ENCODE assay signal across 1 cellular context in the genomic region with DNA sequence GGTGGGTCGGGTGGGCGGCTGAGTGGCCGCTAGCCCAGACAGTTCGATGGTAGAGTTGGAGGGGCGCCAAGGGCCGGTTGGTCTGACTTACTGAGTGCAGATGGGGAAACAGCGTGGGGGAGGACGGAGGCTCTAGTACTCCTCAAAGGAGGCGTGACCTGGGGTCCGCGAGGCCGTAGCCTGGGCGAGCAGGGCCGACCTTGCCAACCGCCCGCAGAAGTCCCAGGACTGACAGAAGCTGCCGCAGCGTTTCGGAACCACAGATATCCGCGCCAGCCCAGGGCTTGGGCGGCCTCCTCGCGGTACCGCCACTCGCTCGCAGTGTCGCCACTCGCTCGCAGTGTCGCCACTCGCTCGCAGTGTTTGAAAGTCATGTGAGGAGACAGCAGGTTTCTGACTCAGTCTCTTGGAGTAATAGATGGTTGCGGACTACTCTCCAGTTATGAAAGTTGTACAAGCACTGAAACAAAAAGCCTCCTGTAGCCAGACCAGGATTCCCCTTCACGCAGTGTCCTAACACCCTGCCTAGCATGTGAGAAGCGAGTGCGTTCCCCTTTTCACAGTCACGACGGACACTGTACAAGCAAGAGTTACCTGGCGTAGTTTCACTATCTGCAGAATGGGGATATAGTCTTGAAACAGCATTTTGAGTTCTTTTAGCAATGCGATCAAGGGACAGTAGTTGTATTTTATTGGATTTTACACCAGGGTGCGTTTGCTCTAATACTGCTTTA.
A peak's percentile ranks its signal among the peaks of the same experiment; 100 is the strongest.
TF ChIP-seq lines count a peak whose summit lies in the region.

No MANE protein-coding gene starts in this region.

TF ChIP-seq in HepG2, 621 proteins besides CTCF, POLR2A, EP300 and RAD21 (continued from another document and continues in another):
- TF ChIP-seq SAP130 (CRISPR knock-in tag; IDR thresholded peaks at IDR 0.05; ENCODE audit: low read depth) (peak; percentile 45; the same call in 1 of the 2 replicates), CCDC6 (CRISPR knock-in tag; IDR thresholded peaks at IDR 0.05) (no peak), SOX6 (IDR thresholded peaks at IDR 0.05) (no peak), SOX6 (CRISPR knock-in tag; IDR thresholded peaks at IDR 0.05) (peak; percentile 30; the same call in 1 of the 2 replicates), PCBP1 (IDR thresholded peaks at IDR 0.05; ENCODE audit: borderline replicate concordance, low read depth, low read length) (no peak), HIVEP1 (CRISPR knock-in tag; IDR thresholded peaks at IDR 0.05) (no peak), TBL1XR1 (IDR thresholded peaks at IDR 0.05; ENCODE audit: borderline replicate concordance, low read length, partially characterized antibody) (no peak), XBP1 (CRISPR knock-in tag; IDR thresholded peaks at IDR 0.05) (peak; percentile 10; the same call in 1 of the 2 replicates), MED8 (CRISPR knock-in tag; IDR thresholded peaks at IDR 0.05; ENCODE audit: insufficient replicate concordance) (no peak), ZFY (CRISPR knock-in tag; IDR thresholded peaks at IDR 0.05) (peak; percentile 72), MED1 (CRISPR knock-in tag; IDR thresholded peaks at IDR 0.05) (0 out of 2 replicates have a peak, but pooled peaks have one; percentile 5), MEF2D (CRISPR knock-in tag; IDR thresholded peaks at IDR 0.05) (no peak), SMC3 (IDR thresholded peaks at IDR 0.05; ENCODE audit: low read length) (no peak), BRCA1 (CRISPR knock-in tag; IDR thresholded peaks at IDR 0.05) (0 out of 2 replicates have a peak, but pooled peaks have one; percentile 46), FOXO1 (CRISPR knock-in tag; IDR thresholded peaks at IDR 0.05) (no peak), ZNF101 (CRISPR knock-in tag; IDR thresholded peaks at IDR 0.05; ENCODE audit: borderline replicate concordance, low read depth) (no peak), ZNF143 (CRISPR knock-in tag; IDR thresholded peaks at IDR 0.05) (peak; percentile 29; the same call in 1 of the 2 replicates), ZSCAN21 (CRISPR knock-in tag; IDR thresholded peaks at IDR 0.05; ENCODE audit: borderline replicate concordance) (0 out of 2 replicates have a peak, but pooled peaks have one; percentile 61), ARNT (IDR thresholded peaks at IDR 0.05) (no peak), DNMT3B (CRISPR knock-in tag; conservative IDR thresholded peaks at IDR 0.05) (0 out of 2 replicates have a peak, but pooled peaks have one; percentile 66), SP4 (CRISPR knock-in tag; IDR thresholded peaks at IDR 0.05) (no peak; the same call in 1 of the 2 replicates), ZFP36L2 (CRISPR knock-in tag; IDR thresholded peaks at IDR 0.05) (no peak), FLYWCH1 (CRISPR knock-in tag; IDR thresholded peaks at IDR 0.05) (no peak), ZNF432 (CRISPR knock-in tag; IDR thresholded peaks at IDR 0.05; ENCODE audit: borderline replicate concordance) (no peak), CAMTA2 (CRISPR knock-in tag; IDR thresholded peaks at IDR 0.05; ENCODE audit: borderline replicate concordance) (no peak)
- TF ChIP-seq, protein P1, sequence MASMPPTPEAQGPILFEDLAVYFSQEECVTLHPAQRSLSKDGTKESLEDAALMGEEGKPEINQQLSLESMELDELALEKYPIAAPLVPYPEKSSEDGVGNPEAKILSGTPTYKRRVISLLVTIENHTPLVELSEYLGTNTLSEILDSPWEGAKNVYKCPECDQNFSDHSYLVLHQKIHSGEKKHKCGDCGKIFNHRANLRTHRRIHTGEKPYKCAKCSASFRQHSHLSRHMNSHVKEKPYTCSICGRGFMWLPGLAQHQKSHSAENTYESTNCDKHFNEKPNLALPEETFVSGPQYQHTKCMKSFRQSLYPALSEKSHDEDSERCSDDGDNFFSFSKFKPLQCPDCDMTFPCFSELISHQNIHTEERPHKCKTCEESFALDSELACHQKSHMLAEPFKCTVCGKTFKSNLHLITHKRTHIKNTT (CRISPR knock-in tag; IDR thresholded peaks at IDR 0.05), result no peak
- TF ChIP-seq, protein P2, sequence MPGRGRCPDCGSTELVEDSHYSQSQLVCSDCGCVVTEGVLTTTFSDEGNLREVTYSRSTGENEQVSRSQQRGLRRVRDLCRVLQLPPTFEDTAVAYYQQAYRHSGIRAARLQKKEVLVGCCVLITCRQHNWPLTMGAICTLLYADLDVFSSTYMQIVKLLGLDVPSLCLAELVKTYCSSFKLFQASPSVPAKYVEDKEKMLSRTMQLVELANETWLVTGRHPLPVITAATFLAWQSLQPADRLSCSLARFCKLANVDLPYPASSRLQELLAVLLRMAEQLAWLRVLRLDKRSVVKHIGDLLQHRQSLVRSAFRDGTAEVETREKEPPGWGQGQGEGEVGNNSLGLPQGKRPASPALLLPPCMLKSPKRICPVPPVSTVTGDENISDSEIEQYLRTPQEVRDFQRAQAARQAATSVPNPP (CRISPR knock-in tag; IDR thresholded peaks at IDR 0.05), result no peak
- TF ChIP-seq, protein P3, sequence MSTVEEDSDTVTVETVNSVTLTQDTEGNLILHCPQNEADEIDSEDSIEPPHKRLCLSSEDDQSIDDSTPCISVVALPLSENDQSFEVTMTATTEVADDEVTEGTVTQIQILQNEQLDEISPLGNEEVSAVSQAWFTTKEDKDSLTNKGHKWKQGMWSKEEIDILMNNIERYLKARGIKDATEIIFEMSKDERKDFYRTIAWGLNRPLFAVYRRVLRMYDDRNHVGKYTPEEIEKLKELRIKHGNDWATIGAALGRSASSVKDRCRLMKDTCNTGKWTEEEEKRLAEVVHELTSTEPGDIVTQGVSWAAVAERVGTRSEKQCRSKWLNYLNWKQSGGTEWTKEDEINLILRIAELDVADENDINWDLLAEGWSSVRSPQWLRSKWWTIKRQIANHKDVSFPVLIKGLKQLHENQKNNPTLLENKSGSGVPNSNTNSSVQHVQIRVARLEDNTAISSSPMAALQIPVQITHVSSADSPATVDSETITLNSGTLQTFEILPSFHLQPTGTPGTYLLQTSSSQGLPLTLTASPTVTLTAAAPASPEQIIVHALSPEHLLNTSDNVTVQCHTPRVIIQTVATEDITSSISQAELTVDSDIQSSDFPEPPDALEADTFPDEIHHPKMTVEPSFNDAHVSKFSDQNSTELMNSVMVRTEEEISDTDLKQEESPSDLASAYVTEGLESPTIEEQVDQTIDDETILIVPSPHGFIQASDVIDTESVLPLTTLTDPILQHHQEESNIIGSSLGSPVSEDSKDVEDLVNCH (CRISPR knock-in tag; IDR thresholded peaks at IDR 0.05), result no peak
- TF ChIP-seq, protein P4, sequence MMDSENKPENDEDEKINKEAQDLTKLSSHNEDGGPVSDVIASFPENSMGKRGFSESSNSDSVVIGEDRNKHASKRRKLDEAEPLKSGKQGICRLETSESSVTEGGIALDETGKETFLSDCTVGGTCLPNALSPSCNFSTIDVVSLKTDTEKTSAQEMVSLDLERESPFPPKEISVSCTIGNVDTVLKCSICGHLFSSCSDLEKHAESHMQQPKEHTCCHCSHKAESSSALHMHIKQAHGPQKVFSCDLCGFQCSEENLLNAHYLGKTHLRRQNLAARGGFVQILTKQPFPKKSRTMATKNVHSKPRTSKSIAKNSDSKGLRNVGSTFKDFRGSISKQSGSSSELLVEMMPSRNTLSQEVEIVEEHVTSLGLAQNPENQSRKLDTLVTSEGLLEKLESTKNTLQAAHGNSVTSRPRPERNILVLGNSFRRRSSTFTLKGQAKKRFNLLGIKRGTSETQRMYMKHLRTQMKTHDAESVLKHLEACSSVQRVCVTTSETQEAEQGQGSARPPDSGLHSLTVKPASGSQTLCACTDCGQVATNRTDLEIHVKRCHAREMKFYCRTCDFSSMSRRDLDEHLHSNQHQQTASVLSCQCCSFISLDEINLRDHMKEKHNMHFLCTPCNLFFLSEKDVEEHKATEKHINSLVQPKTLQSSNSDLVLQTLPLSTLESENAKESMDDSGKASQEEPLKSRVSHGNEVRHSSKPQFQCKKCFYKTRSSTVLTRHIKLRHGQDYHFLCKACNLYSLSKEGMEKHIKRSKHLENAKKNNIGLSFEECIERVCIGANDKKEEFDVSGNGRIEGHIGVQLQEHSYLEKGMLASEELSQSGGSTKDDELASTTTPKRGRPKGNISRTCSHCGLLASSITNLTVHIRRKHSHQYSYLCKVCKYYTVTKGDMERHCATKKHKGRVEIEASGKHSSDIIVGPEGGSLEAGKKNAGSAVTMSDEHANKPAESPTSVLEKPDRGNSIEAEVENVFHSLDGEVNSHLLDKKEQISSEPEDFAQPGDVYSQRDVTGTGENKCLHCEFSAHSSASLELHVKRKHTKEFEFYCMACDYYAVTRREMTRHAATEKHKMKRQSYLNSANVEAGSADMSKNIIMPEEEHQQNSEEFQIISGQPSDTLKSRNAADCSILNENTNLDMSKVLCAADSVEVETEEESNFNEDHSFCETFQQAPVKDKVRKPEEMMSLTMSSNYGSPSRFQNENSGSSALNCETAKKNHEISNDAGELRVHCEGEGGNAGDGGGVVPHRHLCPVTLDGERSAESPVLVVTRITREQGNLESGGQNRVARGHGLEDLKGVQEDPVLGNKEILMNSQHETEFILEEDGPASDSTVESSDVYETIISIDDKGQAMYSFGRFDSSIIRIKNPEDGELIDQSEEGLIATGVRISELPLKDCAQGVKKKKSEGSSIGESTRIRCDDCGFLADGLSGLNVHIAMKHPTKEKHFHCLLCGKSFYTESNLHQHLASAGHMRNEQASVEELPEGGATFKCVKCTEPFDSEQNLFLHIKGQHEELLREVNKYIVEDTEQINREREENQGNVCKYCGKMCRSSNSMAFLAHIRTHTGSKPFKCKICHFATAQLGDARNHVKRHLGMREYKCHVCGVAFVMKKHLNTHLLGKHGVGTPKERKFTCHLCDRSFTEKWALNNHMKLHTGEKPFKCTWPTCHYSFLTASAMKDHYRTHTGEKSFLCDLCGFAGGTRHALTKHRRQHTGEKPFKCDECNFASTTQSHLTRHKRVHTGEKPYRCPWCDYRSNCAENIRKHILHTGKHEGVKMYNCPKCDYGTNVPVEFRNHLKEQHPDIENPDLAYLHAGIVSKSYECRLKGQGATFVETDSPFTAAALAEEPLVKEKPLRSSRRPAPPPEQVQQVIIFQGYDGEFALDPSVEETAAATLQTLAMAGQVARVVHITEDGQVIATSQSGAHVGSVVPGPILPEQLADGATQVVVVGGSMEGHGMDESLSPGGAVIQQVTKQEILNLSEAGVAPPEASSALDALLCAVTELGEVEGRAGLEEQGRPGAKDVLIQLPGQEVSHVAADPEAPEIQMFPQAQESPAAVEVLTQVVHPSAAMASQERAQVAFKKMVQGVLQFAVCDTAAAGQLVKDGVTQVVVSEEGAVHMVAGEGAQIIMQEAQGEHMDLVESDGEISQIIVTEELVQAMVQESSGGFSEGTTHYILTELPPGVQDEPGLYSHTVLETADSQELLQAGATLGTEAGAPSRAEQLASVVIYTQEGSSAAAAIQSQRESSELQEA (CRISPR knock-in tag; IDR thresholded peaks at IDR 0.05; ENCODE audit: not compliant biosample characterization), result peak; percentile 26
- TF ChIP-seq, protein P5, sequence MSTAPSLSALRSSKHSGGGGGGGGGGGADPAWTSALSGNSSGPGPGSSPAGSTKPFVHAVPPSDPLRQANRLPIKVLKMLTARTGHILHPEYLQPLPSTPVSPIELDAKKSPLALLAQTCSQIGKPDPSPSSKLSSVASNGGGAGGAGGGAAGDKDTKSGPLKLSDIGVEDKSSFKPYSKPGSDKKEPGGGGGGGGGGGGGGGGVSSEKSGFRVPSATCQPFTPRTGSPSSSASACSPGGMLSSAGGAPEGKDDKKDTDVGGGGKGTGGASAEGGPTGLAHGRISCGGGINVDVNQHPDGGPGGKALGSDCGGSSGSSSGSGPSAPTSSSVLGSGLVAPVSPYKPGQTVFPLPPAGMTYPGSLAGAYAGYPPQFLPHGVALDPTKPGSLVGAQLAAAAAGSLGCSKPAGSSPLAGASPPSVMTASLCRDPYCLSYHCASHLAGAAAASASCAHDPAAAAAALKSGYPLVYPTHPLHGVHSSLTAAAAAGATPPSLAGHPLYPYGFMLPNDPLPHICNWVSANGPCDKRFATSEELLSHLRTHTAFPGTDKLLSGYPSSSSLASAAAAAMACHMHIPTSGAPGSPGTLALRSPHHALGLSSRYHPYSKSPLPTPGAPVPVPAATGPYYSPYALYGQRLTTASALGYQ (CRISPR knock-in tag; IDR thresholded peaks at IDR 0.05), result no peak; the same call in 1 of the 2 replicates
- TF ChIP-seq, protein P6, sequence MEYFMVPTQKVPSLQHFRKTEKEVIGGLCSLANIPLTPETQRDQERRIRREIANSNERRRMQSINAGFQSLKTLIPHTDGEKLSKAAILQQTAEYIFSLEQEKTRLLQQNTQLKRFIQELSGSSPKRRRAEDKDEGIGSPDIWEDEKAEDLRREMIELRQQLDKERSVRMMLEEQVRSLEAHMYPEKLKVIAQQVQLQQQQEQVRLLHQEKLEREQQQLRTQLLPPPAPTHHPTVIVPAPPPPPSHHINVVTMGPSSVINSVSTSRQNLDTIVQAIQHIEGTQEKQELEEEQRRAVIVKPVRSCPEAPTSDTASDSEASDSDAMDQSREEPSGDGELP (IDR thresholded peaks at IDR 0.05; ENCODE audit: borderline replicate concordance, low read depth), result no peak
- TF ChIP-seq, protein P7, sequence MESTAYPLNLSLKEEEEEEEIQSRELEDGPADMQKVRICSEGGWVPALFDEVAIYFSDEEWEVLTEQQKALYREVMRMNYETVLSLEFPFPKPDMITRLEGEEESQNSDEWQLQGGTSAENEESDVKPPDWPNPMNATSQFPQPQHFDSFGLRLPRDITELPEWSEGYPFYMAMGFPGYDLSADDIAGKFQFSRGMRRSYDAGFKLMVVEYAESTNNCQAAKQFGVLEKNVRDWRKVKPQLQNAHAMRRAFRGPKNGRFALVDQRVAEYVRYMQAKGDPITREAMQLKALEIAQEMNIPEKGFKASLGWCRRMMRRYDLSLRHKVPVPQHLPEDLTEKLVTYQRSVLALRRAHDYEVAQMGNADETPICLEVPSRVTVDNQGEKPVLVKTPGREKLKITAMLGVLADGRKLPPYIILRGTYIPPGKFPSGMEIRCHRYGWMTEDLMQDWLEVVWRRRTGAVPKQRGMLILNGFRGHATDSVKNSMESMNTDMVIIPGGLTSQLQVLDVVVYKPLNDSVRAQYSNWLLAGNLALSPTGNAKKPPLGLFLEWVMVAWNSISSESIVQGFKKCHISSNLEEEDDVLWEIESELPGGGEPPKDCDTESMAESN (CRISPR knock-in tag; conservative IDR thresholded peaks at IDR 0.05), result 0 out of 2 replicates have a peak, but pooled peaks have one; percentile 24
- TF ChIP-seq, protein P8, sequence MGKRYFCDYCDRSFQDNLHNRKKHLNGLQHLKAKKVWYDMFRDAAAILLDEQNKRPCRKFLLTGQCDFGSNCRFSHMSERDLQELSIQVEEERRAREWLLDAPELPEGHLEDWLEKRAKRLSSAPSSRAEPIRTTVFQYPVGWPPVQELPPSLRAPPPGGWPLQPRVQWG (CRISPR knock-in tag; IDR thresholded peaks at IDR 0.05; ENCODE audit: borderline replicate concordance, low read depth), result no peak
- TF ChIP-seq, protein P9, sequence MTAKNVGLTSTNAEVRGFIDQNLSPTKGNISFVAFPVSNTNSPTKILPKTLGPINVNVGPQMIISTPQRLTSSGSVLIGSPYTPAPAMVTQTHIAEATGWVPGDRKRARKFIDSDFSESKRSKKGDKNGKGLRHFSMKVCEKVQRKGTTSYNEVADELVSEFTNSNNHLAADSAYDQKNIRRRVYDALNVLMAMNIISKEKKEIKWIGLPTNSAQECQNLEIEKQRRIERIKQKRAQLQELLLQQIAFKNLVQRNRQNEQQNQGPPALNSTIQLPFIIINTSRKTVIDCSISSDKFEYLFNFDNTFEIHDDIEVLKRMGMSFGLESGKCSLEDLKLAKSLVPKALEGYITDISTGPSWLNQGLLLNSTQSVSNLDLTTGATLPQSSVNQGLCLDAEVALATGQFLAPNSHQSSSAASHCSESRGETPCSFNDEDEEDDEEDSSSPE (CRISPR knock-in tag; IDR thresholded peaks at IDR 0.05), result peak; percentile 38; the same call in 1 of the 2 replicates
